In the genomic region with DNA sequence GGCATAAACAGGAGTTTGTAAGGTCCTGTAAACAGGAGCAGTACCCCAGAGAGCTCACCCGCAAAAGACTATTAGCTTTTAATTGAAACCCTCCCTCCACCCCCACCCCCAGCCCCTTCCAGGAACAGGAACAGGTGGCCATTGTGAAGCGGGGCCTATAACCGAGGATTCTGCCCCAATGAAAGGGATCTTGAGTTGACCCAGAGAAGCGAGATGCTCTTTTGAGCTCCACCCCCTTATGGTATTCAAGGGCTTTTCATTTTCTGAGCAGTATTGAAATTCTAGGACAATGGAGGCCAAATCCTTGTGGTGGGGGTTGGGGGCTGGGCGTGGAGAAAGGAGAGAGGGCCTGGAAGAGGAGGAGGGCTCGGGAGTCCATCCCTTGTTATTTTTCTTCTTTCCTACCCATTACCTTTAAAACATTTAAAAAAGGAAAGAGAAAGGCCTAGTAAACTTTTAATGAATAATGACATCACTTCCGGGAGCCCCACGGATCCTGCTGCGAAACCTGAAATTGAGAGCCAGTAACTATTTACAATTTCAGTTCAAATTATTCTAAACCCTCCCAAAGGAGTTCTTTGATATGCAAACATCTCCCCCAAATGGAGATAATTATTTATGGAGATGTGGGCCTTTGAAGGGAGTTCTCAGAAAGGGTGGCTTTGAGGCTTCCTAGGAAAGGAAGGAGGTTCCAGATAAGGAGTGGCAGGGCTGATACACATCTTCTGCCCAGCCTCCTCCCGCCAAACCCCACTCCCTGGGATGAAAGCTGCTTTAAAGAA, we compare ENCODE assay signal across 1 cellular context.
A peak's percentile ranks its signal among the peaks of the same experiment; 100 is the strongest.
TF ChIP-seq lines count a peak whose summit lies in the region.

No MANE protein-coding gene starts in this region.

TF ChIP-seq in K562, 482 proteins besides CTCF, POLR2A, EP300 and RAD21 (continued from another document and continues in another):
- TF ChIP-seq, protein P1, sequence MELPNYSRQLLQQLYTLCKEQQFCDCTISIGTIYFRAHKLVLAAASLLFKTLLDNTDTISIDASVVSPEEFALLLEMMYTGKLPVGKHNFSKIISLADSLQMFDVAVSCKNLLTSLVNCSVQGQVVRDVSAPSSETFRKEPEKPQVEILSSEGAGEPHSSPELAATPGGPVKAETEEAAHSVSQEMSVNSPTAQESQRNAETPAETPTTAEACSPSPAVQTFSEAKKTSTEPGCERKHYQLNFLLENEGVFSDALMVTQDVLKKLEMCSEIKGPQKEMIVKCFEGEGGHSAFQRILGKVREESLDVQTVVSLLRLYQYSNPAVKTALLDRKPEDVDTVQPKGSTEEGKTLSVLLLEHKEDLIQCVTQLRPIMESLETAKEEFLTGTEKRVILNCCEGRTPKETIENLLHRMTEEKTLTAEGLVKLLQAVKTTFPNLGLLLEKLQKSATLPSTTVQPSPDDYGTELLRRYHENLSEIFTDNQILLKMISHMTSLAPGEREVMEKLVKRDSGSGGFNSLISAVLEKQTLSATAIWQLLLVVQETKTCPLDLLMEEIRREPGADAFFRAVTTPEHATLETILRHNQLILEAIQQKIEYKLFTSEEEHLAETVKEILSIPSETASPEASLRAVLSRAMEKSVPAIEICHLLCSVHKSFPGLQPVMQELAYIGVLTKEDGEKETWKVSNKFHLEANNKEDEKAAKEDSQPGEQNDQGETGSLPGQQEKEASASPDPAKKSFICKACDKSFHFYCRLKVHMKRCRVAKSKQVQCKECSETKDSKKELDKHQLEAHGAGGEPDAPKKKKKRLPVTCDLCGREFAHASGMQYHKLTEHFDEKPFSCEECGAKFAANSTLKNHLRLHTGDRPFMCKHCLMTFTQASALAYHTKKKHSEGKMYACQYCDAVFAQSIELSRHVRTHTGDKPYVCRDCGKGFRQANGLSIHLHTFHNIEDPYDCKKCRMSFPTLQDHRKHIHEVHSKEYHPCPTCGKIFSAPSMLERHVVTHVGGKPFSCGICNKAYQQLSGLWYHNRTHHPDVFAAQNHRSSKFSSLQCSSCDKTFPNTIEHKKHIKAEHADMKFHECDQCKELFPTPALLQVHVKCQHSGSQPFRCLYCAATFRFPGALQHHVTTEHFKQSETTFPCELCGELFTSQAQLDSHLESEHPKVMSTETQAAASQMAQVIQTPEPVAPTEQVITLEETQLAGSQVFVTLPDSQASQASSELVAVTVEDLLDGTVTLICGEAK (IDR thresholded peaks at IDR 0.05), result no peak
- TF ChIP-seq, protein P1 (CRISPR knock-in tag; IDR thresholded peaks at IDR 0.05), result no peak
- TF ChIP-seq HDGF (IDR thresholded peaks at IDR 0.05) (no peak), ZNF431 (CRISPR knock-in tag; IDR thresholded peaks at IDR 0.05) (no peak), GATA2 (CRISPR knock-in tag; IDR thresholded peaks at IDR 0.05) (no peak), CTBP1 (IDR thresholded peaks at IDR 0.05; ENCODE audit: borderline replicate concordance) (peak; percentile 83), NFYB (IDR thresholded peaks at IDR 0.05; ENCODE audit: extremely low read depth, insufficient read length) (no peak), NCOA1 (IDR thresholded peaks at IDR 0.05; ENCODE audit: low read depth) (no peak), TRIM28 (IDR thresholded peaks at IDR 0.05) (no peak), MECOM (CRISPR knock-in tag; IDR thresholded peaks at IDR 0.05) (no peak), NCOA6 (IDR thresholded peaks at IDR 0.05) (no peak), ZC3H11A (IDR thresholded peaks at IDR 0.05; ENCODE audit: low read depth, low read length) (no peak), TAF1 (IDR thresholded peaks at IDR 0.05; ENCODE audit: control insufficient read depth, extremely low read depth, insufficient read depth, low read length, severe bottlenecking) (no peak), PHF21A (IDR thresholded peaks at IDR 0.05; ENCODE audit: borderline replicate concordance, low read depth) (no peak), MAFF (IDR thresholded peaks at IDR 0.05; ENCODE audit: low read length) (no peak), SMARCA4 (IDR thresholded peaks at IDR 0.05) (peak; percentile 74), CHD4 (IDR thresholded peaks at IDR 0.05; ENCODE audit: insufficient read depth, insufficient replicate concordance, low read depth, low read length, poor library complexity, severe bottlenecking) (no peak), BRCA1 (IDR thresholded peaks at IDR 0.05) (no peak), BRCA1 (CRISPR knock-in tag; IDR thresholded peaks at IDR 0.05) (no peak), MCM5 (IDR thresholded peaks at IDR 0.05; ENCODE audit: low read depth) (no peak), ZBTB8A (IDR thresholded peaks at IDR 0.05; ENCODE audit: partially characterized antibody) (no peak), BACH1 (tag; IDR thresholded peaks at IDR 0.05) (no peak), CBX3 (IDR thresholded peaks at IDR 0.05; ENCODE audit: borderline replicate concordance in 1 of 2, low read length in 2 of 2) (no peak)
- TF ChIP-seq, protein P2, sequence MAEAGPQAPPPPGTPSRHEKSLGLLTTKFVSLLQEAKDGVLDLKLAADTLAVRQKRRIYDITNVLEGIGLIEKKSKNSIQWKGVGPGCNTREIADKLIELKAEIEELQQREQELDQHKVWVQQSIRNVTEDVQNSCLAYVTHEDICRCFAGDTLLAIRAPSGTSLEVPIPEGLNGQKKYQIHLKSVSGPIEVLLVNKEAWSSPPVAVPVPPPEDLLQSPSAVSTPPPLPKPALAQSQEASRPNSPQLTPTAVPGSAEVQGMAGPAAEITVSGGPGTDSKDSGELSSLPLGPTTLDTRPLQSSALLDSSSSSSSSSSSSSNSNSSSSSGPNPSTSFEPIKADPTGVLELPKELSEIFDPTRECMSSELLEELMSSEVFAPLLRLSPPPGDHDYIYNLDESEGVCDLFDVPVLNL (CRISPR knock-in tag; IDR thresholded peaks at IDR 0.05; ENCODE audit: low read depth), result no peak
- TF ChIP-seq, protein P3, sequence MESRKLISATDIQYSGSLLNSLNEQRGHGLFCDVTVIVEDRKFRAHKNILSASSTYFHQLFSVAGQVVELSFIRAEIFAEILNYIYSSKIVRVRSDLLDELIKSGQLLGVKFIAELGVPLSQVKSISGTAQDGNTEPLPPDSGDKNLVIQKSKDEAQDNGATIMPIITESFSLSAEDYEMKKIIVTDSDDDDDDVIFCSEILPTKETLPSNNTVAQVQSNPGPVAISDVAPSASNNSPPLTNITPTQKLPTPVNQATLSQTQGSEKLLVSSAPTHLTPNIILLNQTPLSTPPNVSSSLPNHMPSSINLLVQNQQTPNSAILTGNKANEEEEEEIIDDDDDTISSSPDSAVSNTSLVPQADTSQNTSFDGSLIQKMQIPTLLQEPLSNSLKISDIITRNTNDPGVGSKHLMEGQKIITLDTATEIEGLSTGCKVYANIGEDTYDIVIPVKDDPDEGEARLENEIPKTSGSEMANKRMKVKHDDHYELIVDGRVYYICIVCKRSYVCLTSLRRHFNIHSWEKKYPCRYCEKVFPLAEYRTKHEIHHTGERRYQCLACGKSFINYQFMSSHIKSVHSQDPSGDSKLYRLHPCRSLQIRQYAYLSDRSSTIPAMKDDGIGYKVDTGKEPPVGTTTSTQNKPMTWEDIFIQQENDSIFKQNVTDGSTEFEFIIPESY (CRISPR knock-in tag; IDR thresholded peaks at IDR 0.05), result no peak
- TF ChIP-seq, protein P4, sequence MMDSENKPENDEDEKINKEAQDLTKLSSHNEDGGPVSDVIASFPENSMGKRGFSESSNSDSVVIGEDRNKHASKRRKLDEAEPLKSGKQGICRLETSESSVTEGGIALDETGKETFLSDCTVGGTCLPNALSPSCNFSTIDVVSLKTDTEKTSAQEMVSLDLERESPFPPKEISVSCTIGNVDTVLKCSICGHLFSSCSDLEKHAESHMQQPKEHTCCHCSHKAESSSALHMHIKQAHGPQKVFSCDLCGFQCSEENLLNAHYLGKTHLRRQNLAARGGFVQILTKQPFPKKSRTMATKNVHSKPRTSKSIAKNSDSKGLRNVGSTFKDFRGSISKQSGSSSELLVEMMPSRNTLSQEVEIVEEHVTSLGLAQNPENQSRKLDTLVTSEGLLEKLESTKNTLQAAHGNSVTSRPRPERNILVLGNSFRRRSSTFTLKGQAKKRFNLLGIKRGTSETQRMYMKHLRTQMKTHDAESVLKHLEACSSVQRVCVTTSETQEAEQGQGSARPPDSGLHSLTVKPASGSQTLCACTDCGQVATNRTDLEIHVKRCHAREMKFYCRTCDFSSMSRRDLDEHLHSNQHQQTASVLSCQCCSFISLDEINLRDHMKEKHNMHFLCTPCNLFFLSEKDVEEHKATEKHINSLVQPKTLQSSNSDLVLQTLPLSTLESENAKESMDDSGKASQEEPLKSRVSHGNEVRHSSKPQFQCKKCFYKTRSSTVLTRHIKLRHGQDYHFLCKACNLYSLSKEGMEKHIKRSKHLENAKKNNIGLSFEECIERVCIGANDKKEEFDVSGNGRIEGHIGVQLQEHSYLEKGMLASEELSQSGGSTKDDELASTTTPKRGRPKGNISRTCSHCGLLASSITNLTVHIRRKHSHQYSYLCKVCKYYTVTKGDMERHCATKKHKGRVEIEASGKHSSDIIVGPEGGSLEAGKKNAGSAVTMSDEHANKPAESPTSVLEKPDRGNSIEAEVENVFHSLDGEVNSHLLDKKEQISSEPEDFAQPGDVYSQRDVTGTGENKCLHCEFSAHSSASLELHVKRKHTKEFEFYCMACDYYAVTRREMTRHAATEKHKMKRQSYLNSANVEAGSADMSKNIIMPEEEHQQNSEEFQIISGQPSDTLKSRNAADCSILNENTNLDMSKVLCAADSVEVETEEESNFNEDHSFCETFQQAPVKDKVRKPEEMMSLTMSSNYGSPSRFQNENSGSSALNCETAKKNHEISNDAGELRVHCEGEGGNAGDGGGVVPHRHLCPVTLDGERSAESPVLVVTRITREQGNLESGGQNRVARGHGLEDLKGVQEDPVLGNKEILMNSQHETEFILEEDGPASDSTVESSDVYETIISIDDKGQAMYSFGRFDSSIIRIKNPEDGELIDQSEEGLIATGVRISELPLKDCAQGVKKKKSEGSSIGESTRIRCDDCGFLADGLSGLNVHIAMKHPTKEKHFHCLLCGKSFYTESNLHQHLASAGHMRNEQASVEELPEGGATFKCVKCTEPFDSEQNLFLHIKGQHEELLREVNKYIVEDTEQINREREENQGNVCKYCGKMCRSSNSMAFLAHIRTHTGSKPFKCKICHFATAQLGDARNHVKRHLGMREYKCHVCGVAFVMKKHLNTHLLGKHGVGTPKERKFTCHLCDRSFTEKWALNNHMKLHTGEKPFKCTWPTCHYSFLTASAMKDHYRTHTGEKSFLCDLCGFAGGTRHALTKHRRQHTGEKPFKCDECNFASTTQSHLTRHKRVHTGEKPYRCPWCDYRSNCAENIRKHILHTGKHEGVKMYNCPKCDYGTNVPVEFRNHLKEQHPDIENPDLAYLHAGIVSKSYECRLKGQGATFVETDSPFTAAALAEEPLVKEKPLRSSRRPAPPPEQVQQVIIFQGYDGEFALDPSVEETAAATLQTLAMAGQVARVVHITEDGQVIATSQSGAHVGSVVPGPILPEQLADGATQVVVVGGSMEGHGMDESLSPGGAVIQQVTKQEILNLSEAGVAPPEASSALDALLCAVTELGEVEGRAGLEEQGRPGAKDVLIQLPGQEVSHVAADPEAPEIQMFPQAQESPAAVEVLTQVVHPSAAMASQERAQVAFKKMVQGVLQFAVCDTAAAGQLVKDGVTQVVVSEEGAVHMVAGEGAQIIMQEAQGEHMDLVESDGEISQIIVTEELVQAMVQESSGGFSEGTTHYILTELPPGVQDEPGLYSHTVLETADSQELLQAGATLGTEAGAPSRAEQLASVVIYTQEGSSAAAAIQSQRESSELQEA (IDR thresholded peaks at IDR 0.05; ENCODE audit: low read depth), result no peak
- TF ChIP-seq, protein P5, sequence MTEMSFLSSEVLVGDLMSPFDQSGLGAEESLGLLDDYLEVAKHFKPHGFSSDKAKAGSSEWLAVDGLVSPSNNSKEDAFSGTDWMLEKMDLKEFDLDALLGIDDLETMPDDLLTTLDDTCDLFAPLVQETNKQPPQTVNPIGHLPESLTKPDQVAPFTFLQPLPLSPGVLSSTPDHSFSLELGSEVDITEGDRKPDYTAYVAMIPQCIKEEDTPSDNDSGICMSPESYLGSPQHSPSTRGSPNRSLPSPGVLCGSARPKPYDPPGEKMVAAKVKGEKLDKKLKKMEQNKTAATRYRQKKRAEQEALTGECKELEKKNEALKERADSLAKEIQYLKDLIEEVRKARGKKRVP (CRISPR knock-in tag; IDR thresholded peaks at IDR 0.05), result no peak
- TF ChIP-seq, protein P6, sequence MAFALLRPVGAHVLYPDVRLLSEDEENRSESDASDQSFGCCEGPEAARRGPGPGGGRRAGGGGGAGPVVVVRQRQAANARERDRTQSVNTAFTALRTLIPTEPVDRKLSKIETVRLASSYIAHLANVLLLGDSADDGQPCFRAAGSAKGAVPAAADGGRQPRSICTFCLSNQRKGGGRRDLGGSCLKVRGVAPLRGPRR (CRISPR knock-in tag; IDR thresholded peaks at IDR 0.05), result no peak
- TF ChIP-seq, protein P7, sequence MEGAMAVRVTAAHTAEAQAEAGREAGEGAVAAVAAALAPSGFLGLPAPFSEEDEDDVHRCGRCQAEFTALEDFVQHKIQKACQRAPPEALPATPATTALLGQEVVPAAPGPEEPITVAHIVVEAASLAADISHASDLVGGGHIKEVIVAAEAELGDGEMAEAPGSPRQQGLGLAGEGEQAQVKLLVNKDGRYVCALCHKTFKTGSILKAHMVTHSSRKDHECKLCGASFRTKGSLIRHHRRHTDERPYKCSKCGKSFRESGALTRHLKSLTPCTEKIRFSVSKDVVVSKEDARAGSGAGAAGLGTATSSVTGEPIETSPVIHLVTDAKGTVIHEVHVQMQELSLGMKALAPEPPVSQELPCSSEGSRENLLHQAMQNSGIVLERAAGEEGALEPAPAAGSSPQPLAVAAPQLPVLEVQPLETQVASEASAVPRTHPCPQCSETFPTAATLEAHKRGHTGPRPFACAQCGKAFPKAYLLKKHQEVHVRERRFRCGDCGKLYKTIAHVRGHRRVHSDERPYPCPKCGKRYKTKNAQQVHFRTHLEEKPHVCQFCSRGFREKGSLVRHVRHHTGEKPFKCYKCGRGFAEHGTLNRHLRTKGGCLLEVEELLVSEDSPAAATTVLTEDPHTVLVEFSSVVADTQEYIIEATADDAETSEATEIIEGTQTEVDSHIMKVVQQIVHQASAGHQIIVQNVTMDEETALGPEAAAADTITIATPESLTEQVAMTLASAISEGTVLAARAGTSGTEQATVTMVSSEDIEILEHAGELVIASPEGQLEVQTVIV (CRISPR knock-in tag; IDR thresholded peaks at IDR 0.05; ENCODE audit: borderline replicate concordance), result no peak
